1 cellular context compared by ENCODE assay signal in genomic region chr1:66254785-66255184, GRCh38.
TF ChIP-seq lines count a peak whose summit lies in the region.

No MANE protein-coding gene starts in this region.

TF ChIP-seq in HCT116, 20 proteins besides CTCF, POLR2A, EP300 and RAD21 (continued from another document):
- no peak for TF ChIP-seq REST (IDR thresholded peaks at IDR 0.05; ENCODE audit: low read depth)
- no peak for TF ChIP-seq CEBPB (IDR thresholded peaks at IDR 0.05; ENCODE audit: low read depth)
- TF ChIP-seq JUND (IDR thresholded peaks at IDR 0.05) = no peak
